In genomic region chr7:73974948-73975926, GRCh38 we compare ENCODE assay signal across 29 cellular contexts. TPM values are rescaled to one million over a fixed set of nuclear protein-coding genes. Genes with fewer than 3 reads are reported as not detected.
A peak's percentile ranks its signal among the peaks of the same experiment; 100 is the strongest.
DNase-seq lines count a peak whose midpoint lies in the region; ATAC-seq and TF ChIP-seq lines count a peak whose summit lies in the region.
"Had no signal": no experiment of that assay in that cellular context is flagged by ENCODE, and none has a peak within 500 bp of the region (broad histone marks: within the 10 kb centered on the region; RNA-seq: fewer than 3 reads in every experiment).

No MANE protein-coding gene starts in this region.

- no peaks in the 10 kb centered on the region for H3K36me3 Mint-ChIP-seq in GM23338 (ENCODE audit: low read depth)

- no peaks in the 10 kb centered on the region for H4K20me1 ChIP-seq in GM23338 (replicated peaks; ENCODE audit: insufficient read depth)

- 89 to 95% (median 91%) methylated on average over 29 to 30 of the region's 30 CpGs for WGBS in spleen, 5 donors

- no peak overlapping the region for H3K4me2 ChIP-seq in GM23338
- H3K4me2 ChIP-seq: PC-9 had no signal

- H3K4me3 Mint-ChIP-seq in GM23338: no peak overlapping the region
- H3K4me3 Mint-ChIP-seq: activated CD4-positive, alpha-beta T cell treated with anti-CD3 and anti-CD28 coated beads, Interleukin-2, amount 10 ng/mL, durations not matched to agents 7 days and 5 days; activated T-cell treated with anti-CD3 and anti-CD28 coated beads, Interleukin-2, amount 50 U/mL, for 4 hours had no signal

- H3K27ac ChIP-seq in GM23338 (ENCODE audit: low read depth) (no peak overlapping the region), ascending aorta (peak overlapping the region; percentile 61 to 75), spleen (no peak overlapping the region)
- H3K27ac ChIP-seq: body of pancreas, neutrophil, PC-9, transverse colon, VCaP had no signal

- no peaks in the 10 kb centered on the region for H3K79me2 ChIP-seq in GM23338 (replicated peaks; ENCODE audit: insufficient read depth)

- H3K36me3 ChIP-seq in GM23338 (ENCODE audit: insufficient read depth) (no peaks in the 10 kb centered on the region), ascending aorta (no peaks in the 10 kb centered on the region), spleen (no peaks in the 10 kb centered on the region)
- H3K36me3 ChIP-seq: neutrophil, stomach, transverse colon had no signal

- no peak for TF ChIP-seq CTCF in GM23338 (conservative IDR thresholded peaks at IDR 0.05; ENCODE audit: low read depth in 2 of 2)
- no peak for TF ChIP-seq CTCF in ascending aorta (IDR thresholded peaks at IDR 0.05)
- TF ChIP-seq CTCF in spleen (IDR thresholded peaks at IDR 0.05 in 8 of 11, conservative IDR thresholded peaks at IDR 0.05 in 3 of 11): no peak

- TF ChIP-seq POLR2A in spleen (IDR thresholded peaks at IDR 0.05): no peak

- H3K9me3 ChIP-seq in ascending aorta: no peaks in the 10 kb centered on the region
- H3K9me3 ChIP-seq in spleen: no peaks in the 10 kb centered on the region
- H3K9me3 ChIP-seq: body of pancreas, neutrophil, stomach, transverse colon had no signal

- H3K9me2 ChIP-seq in GM23338 (ENCODE audit: insufficient read depth): no peaks in the 10 kb centered on the region

- ATAC-seq in GM23338 (no peak), GM21825 (IDR thresholded peaks at IDR 0.05; ENCODE audit: unreplicated experiment) (no peak), GM18907 (IDR thresholded peaks at IDR 0.05; ENCODE audit: unreplicated experiment) (no peak)
- ATAC-seq: activated T-cell treated with anti-CD3 and anti-CD28 coated beads, Interleukin-2, amount 50 U/mL, for 4 hours; body of pancreas had no signal

- H3K27me3 Mint-ChIP-seq in GM23338 (ENCODE audit: insufficient read depth, low read depth, poor library complexity): peaks cover 16% of the 10 kb centered on the region
- H3K27me3 Mint-ChIP-seq: activated CD4-positive, alpha-beta T cell treated with anti-CD3 and anti-CD28 coated beads, Interleukin-2, amount 10 ng/mL, durations not matched to agents 7 days and 5 days had no signal

- no peak for DNase-seq in GM23338 (ENCODE audit: low spot score)
- DNase-seq in ascending aorta (ENCODE audit: low spot score in 2 of 2): peak in 1 of 2 donors; percentile 56
- DNase-seq in mesenteric fat pad (ENCODE audit: low spot score): peak; percentile 76
- peak; percentile 53 for DNase-seq in spleen
- DNase-seq in pons (ENCODE audit: low spot score): no peak
- DNase-seq in NCI-H1417 (lab: John Stamatoyannopoulos, UW): no peak
- DNase-seq: activated CD4-positive, alpha-beta T cell treated with anti-CD3 and anti-CD28 coated beads, Interleukin-2, amount 10 ng/mL, durations not matched to agents 7 days and 5 days; activated naive CD4-positive, alpha-beta T cell treated with Interleukin-2 at 50 U/mL for 16 hours; activated T-cell treated with anti-CD3 and anti-CD28 coated beads, Interleukin-2, amount 50 U/mL, for 4 hours; cerebellar nuclear complex; glutamatergic neuron; Kasumi-1; MV-4-11; NCI-H1694; NCI-H524; NK-92 treated with Interleukin-12 subunit alpha and Interleukin-12 subunit beta, amount 100 ng/mL, for 24 hours; PC-9; SHP77 treated with DMSO at 0.1 percent for 48 hours; small intestine; stimulated activated CD4-positive, alpha-beta T cell treated with anti-CD3 and anti-CD28 coated beads, Interleukin-1b, Interleukin-23, amount 100 ng/mL, for 48 hours; stimulated activated CD8-positive, alpha-beta memory T cell treated with anti-CD3 and anti-CD28 coated beads, Interleukin-4, amount 100 ng/mL, for 48 hours; stomach; transverse colon had no signal

- H3K4me1 Mint-ChIP-seq in GM23338: peaks cover 6% of the 10 kb centered on the region

- H3K4me1 ChIP-seq in GM23338 (ENCODE audit: insufficient read depth) (peaks cover 3% of the 10 kb centered on the region), ascending aorta (peaks cover 16 to 66% of the 10 kb centered on the region in 2 donors), spleen (peaks cover 0 to 35% (median 11%) of the 10 kb centered on the region in 6 donors)

- no peaks in the 10 kb centered on the region for H3F3A ChIP-seq in GM23338 (replicated peaks; ENCODE audit: low read depth)

- intact Hi-C loops in ascending aorta (cut with DNase I) (no loop called here), spleen (cut with DNase I; ENCODE audit: low total_unique reads) (no loop called here)

- no peaks in the 10 kb centered on the region for H3K27me3 ChIP-seq in GM23338 (ENCODE audit: insufficient read depth)
- H3K27me3 ChIP-seq in ascending aorta: no peaks in the 10 kb centered on the region
- H3K27me3 ChIP-seq in spleen (replicated peaks in 1 of 7): no peaks in the 10 kb centered on the region
- H3K27me3 ChIP-seq: body of pancreas, stomach, transverse colon had no signal

- peak overlapping the region; percentile 69 for H2AFZ ChIP-seq in GM23338
- H2AFZ ChIP-seq: PC-9 had no signal

- no peaks in the 10 kb centered on the region; the same call in 2 of the 3 replicates for H3K9me3 Mint-ChIP-seq in GM23338
- H3K9me3 Mint-ChIP-seq: activated CD4-positive, alpha-beta T cell treated with anti-CD3 and anti-CD28 coated beads, Interleukin-2, amount 10 ng/mL, durations not matched to agents 7 days and 5 days; activated T-cell treated with anti-CD3 and anti-CD28 coated beads, Interleukin-2, amount 50 U/mL, for 4 hours had no signal

- H3K4me3 ChIP-seq in GM23338 (no peak overlapping the region), ascending aorta (peak overlapping the region in 1 of 2 donors; percentile 6), spleen (no peak overlapping the region)
- H3K4me3 ChIP-seq: body of pancreas, PC-9, stomach, transverse colon had no signal

- H3K27ac Mint-ChIP-seq in GM23338: no peak overlapping the region
- H3K27ac Mint-ChIP-seq: activated CD4-positive, alpha-beta T cell treated with anti-CD3 and anti-CD28 coated beads, Interleukin-2, amount 10 ng/mL, durations not matched to agents 7 days and 5 days had no signal

TF ChIP-seq in GM23338, 12 proteins besides CTCF, POLR2A, EP300 and RAD21:
- TF ChIP-seq CREB1 (CRISPR knock-in tag; IDR thresholded peaks at IDR 0.05; ENCODE audit: low read depth) (no peak), STAT1 (IDR thresholded peaks at IDR 0.05; ENCODE audit: unreplicated experiment) (no peak)
TF ChIP-seq in GM23338: peak in this region for 0.

RNA-seq across cellular contexts. Expression of gene ELN, which starts 52.7 kb away (rescaled TPM):
- total RNA-seq in GM23338 (2014; rRNA removed; shearing (Covaris generic)): 4.0 and 5.6 TPM in 2 replicates
- polyA plus RNA-seq in GM23338 (2016; fragmentation: Nextera tagmentation; extraction: Ambion mirVana) (1.1 TPM in 2 replicates), spleen (10 to 100 TPM; 11.1 to 65.9 (median 24.7) TPM)
- total RNA-seq in ascending aorta (395 TPM), mesenteric fat pad (95.5 TPM), spleen (10 to 100 TPM; 11.7 to 94.7 (median 38.6) TPM)
- total RNA-seq: activated CD4-positive, alpha-beta T cell treated with anti-CD3 and anti-CD28 coated beads, Interleukin-2, amount 10 ng/mL, durations not matched to agents 7 days and 5 days had no signal
- polyA plus RNA-seq: keratinocyte had no signal

Comparison
In these comparisons a context has a peak if more than half of its experiments do, and no peak if none do; other contexts are left out.
1. DNase-seq: peak in mesenteric fat pad (single experiment) and spleen (single experiment); none in GM23338 (single experiment), pons (single experiment) and NCI-H1417 (0 of 3).
2. H3K27ac ChIP-seq: peak in ascending aorta (2 of 2); none in GM23338 (single experiment) and spleen (0 of 8).